ENCODE assay signal across 30 cellular contexts in genomic region chr20:40336530-40336929, GRCh38.
"Had no signal": no experiment of that assay in that cellular context is flagged by ENCODE, and none has a peak within 500 bp of the region (broad histone marks: within the 10 kb centered on the region; RNA-seq: fewer than 3 reads in every experiment).

No MANE protein-coding gene starts in this region.

- H3K9me3 ChIP-seq: gastroesophageal sphincter, heart left ventricle, mucosa of descending colon, right atrium auricular region, suprapubic skin, transverse colon, upper lobe of right lung, vagina had no signal

- H3K27me3 ChIP-seq: gastroesophageal sphincter, neural progenitor cell, right atrium auricular region, suprapubic skin, transverse colon, upper lobe of right lung, vagina had no signal

- H3K27ac ChIP-seq: dorsolateral prefrontal cortex, epithelial cell of prostate, foreskin keratinocyte, gastroesophageal sphincter, heart left ventricle, hepatocyte, neural progenitor cell, parathyroid adenoma, right atrium auricular region, skin epidermis, suprapubic skin, transverse colon, upper lobe of right lung, vagina had no signal

- DNase-seq: cortex of kidney; dorsolateral prefrontal cortex; effector CD4-positive, alpha-beta T cell; foreskin keratinocyte; heart left ventricle; kidney; mucosa of descending colon; naive thymus-derived CD4-positive, alpha-beta T cell; stimulated activated CD4-positive, alpha-beta T cell treated with anti-CD3 and anti-CD28 coated beads, Interleukin-15, amount 100 ng/mL, for 24 hours; stimulated activated CD4-positive, alpha-beta T cell treated with anti-CD3 and anti-CD28 coated beads, Interleukin-2, amount 100 ng/mL, for 48 hours; stimulated activated naive B cell treated with anti-CD40 and anti-IgM and Interleukin-4, amounts not matched to agents 10 μg/mL and 1 μg/mL and 100 μg/mL, for 72 hours; transverse colon; upper lobe of right lung had no signal

- H3K4me3 ChIP-seq: dorsolateral prefrontal cortex, gastroesophageal sphincter, heart left ventricle, hepatocyte, lung, mucosa of descending colon, neural progenitor cell, right atrium auricular region, skin epidermis, suprapubic skin, transverse colon, upper lobe of right lung, vagina had no signal

- H3K36me3 Mint-ChIP-seq: memory B cell; mesothelial cell of epicardium; neural progenitor cell; stimulated activated naive B cell treated with anti-CD40 and anti-IgM and Interleukin-4, amounts not matched to agents 10 μg/mL and 1 μg/mL and 100 μg/mL, for 72 hours had no signal

- H3K4me1 Mint-ChIP-seq: memory B cell; stimulated activated naive B cell treated with anti-CD40 and anti-IgM and Interleukin-4, amounts not matched to agents 10 μg/mL and 1 μg/mL and 100 μg/mL, for 72 hours had no signal

- H3K9ac ChIP-seq: neural progenitor cell, parathyroid adenoma had no signal

- H3K4me2 ChIP-seq: hepatocyte, neural progenitor cell had no signal

- H3K79me2 ChIP-seq: hepatocyte, parathyroid adenoma had no signal

- H3K36me3 ChIP-seq: gastroesophageal sphincter, heart left ventricle, neural progenitor cell, right atrium auricular region, suprapubic skin, transverse colon, upper lobe of right lung, vagina had no signal

- H3K27ac Mint-ChIP-seq: memory B cell; mesothelial cell of epicardium; naive thymus-derived CD4-positive, alpha-beta T cell; neural progenitor cell; progenitor cell of endocrine pancreas; stimulated activated naive B cell treated with anti-CD40 and anti-IgM and Interleukin-4, amounts not matched to agents 10 μg/mL and 1 μg/mL and 100 μg/mL, for 72 hours; stimulated activated naive CD8-positive, alpha-beta T cell treated with anti-CD3 and anti-CD28 coated beads, Interleukin-15, Interleukin-2, amounts not matched to agents 100 ng/mL and 50 ng/mL, for 24 hours had no signal

- H3K4me1 ChIP-seq: foreskin keratinocyte, gastroesophageal sphincter, transverse colon, upper lobe of right lung had no signal

- ATAC-seq: esophagus mucosa; foreskin keratinocyte; heart left ventricle; left lobe of liver; mucosa of descending colon; naive thymus-derived CD4-positive, alpha-beta T cell; stimulated activated naive B cell treated with anti-CD40 and anti-IgM and Interleukin-4, amounts not matched to agents 10 μg/mL and 1 μg/mL and 100 μg/mL, for 72 hours; upper lobe of right lung had no signal

- H2AFZ ChIP-seq: hepatocyte, neural progenitor cell had no signal

- H3K4me3 Mint-ChIP-seq: memory B cell; mesothelial cell of epicardium; naive thymus-derived CD4-positive, alpha-beta T cell; nephron; neural progenitor cell; stimulated activated naive B cell treated with anti-CD40 and anti-IgM and Interleukin-4, amounts not matched to agents 10 μg/mL and 1 μg/mL and 100 μg/mL, for 72 hours; stimulated activated naive CD8-positive, alpha-beta T cell treated with anti-CD3 and anti-CD28 coated beads, Interleukin-15, Interleukin-2, amounts not matched to agents 100 ng/mL and 50 ng/mL, for 24 hours had no signal

- H3K27me3 Mint-ChIP-seq: stimulated activated naive CD8-positive, alpha-beta T cell treated with anti-CD3 and anti-CD28 coated beads, Interleukin-15, Interleukin-2, amounts not matched to agents 100 ng/mL and 50 ng/mL, for 24 hours had no signal

- H3K9me3 Mint-ChIP-seq: memory B cell; neural progenitor cell; stimulated activated naive CD8-positive, alpha-beta T cell treated with anti-CD3 and anti-CD28 coated beads, Interleukin-15, Interleukin-2, amounts not matched to agents 100 ng/mL and 50 ng/mL, for 24 hours had no signal
